26 cellular contexts compared by ENCODE assay signal in genomic region chr10:125186431-125187170, GRCh38. TPM values are rescaled to one million over a fixed set of nuclear protein-coding genes. Genes with fewer than 3 reads are reported as not detected.
A peak's percentile ranks its signal among the peaks of the same experiment; 100 is the strongest.
DNase-seq lines count a peak whose midpoint lies in the region; ATAC-seq, FAIRE-seq and TF ChIP-seq lines count a peak whose summit lies in the region.
"Had no signal": no experiment of that assay in that cellular context is flagged by ENCODE, and none has a peak within 500 bp of the region (broad histone marks: within the 10 kb centered on the region; RNA-seq: fewer than 3 reads in every experiment).

No MANE protein-coding gene starts in this region.

- H3K27ac ChIP-seq in coronary artery (no peak overlapping the region), neuronal stem cell (replicated peaks; ENCODE audit: low read length) (no peak overlapping the region), spleen (no peak overlapping the region)
- H3K27ac ChIP-seq: BLaER1 had no signal

- no peak overlapping the region for H2BK120ac ChIP-seq in neuronal stem cell (ENCODE audit: low read depth, low read length)

- ATAC-seq in HG02852 (IDR thresholded peaks at IDR 0.05; ENCODE audit: unreplicated experiment), result no peak
- ATAC-seq: GM12878 had no signal

- WGBS in neuronal stem cell (ENCODE audit: extremely low coverage in 2 of 2, insufficient read length in 2 of 2, insufficient replicate concordance in 1 of 2), 2 donors, result no CpG with 5 or more reads among the region's 18 CpGs
- 86 to 89% (median 87%) methylated on average over 17 to 18 of the region's 18 CpGs for WGBS in spleen, 5 donors

- no peak overlapping the region for H4K91ac ChIP-seq in neuronal stem cell (ENCODE audit: low read depth, low read length, poor library complexity)

- H2BK15ac ChIP-seq in neuronal stem cell (ENCODE audit: low read length), result peak overlapping the region; percentile 84

- H2AK5ac ChIP-seq in neuronal stem cell (ENCODE audit: low read depth, low read length), result peak overlapping the region; percentile 79

- intact Hi-C loops in spleen (cut with DNase I; ENCODE audit: low total_unique reads), result no loop called here

- FAIRE-seq in urothelium cell line (lab: Jason Lieb, UNC), result no peak
- FAIRE-seq: A204.1, GM12878, GM19239 had no signal

- H3K27me3 ChIP-seq in neuronal stem cell (ENCODE audit: control insufficient read depth in 3 of 3, insufficient read depth in 3 of 3, low read depth in 1 of 3, low read length in 3 of 3), result peaks cover 0 to 11% (median 0%) of the 10 kb centered on the region in 3 experiments
- peaks cover 0 to 38% (median 0%) of the 10 kb centered on the region in 7 donors for H3K27me3 ChIP-seq in spleen (replicated peaks in 1 of 7)
- H3K27me3 ChIP-seq: BE2C, BLaER1 had no signal

- H3K18ac ChIP-seq in neuronal stem cell (ENCODE audit: low read length), result no peak overlapping the region

- no peak for TF ChIP-seq POLR2A in spleen (IDR thresholded peaks at IDR 0.05)

- no peak overlapping the region for H3K9ac ChIP-seq in neuronal stem cell (ENCODE audit: low read depth, low read length, poor library complexity)
- H3K9ac ChIP-seq: BLaER1 had no signal

- H4K8ac ChIP-seq in neuronal stem cell (ENCODE audit: low read depth, low read length), result no peak overlapping the region

- no peak overlapping the region for H3K23ac ChIP-seq in neuronal stem cell (ENCODE audit: low read depth, low read length, poor library complexity)

- H3K9me3 ChIP-seq in neuronal stem cell (replicated peaks in 1 of 2; ENCODE audit: control insufficient read depth in 2 of 2, insufficient read depth in 1 of 2, low read depth in 1 of 2, low read length in 2 of 2) (no peaks in the 10 kb centered on the region), spleen (peaks cover 0 to 5% (median 0%) of the 10 kb centered on the region in 8 donors)
- H3K9me3 ChIP-seq: BE2C, BLaER1 had no signal

- no peaks in the 10 kb centered on the region for H3K36me3 ChIP-seq in neuronal stem cell (replicated peaks in 1 of 2; ENCODE audit: control insufficient read depth in 2 of 2, insufficient read depth in 2 of 2, low read length in 2 of 2)
- H3K36me3 ChIP-seq in spleen, result no peaks in the 10 kb centered on the region
- H3K36me3 ChIP-seq: BE2C, BLaER1 had no signal

- DNase-seq in coronary artery (ENCODE audit: low spot score) (peak; percentile 56), mesenteric fat pad (ENCODE audit: low spot score) (peak; percentile 75), neuronal stem cell (ENCODE audit: low spot score) (no peak), spleen (peak; percentile 41), urothelium cell line (ENCODE audit: low spot score) (no peak)
- DNase-seq in activated CD4-positive, alpha-beta T cell treated with anti-CD3 and anti-CD28 coated beads for 1 hour, result no peak
- DNase-seq: 8988T; ACHN; BE2C; C1 segment of cervical spinal cord; CD4-positive, alpha-beta memory T cell; CD4-positive, CD25-positive, alpha-beta regulatory T cell; CD8-positive, alpha-beta memory T cell; COR-L47; DMS 273 treated with DMSO at 0.1 percent for 48 hours; DMS153; DMS53; DMS79; DND-41; EL; GDM1 had no signal

- no peaks in the 10 kb centered on the region for H3K79me1 ChIP-seq in neuronal stem cell (ENCODE audit: low read depth, low read length)

- peak overlapping the region; percentile 43 for H2BK12ac ChIP-seq in neuronal stem cell (ENCODE audit: low read length)

- no peak overlapping the region for H2BK5ac ChIP-seq in neuronal stem cell (ENCODE audit: low read length)

- H3K4me1 ChIP-seq in neuronal stem cell (ENCODE audit: control insufficient read depth in 2 of 2, insufficient read depth in 1 of 2, low read depth in 1 of 2, low read length in 2 of 2), result peaks cover 0 to 10% of the 10 kb centered on the region in 2 donors
- H3K4me1 ChIP-seq in spleen, result no peaks in the 10 kb centered on the region
- H3K4me1 ChIP-seq: BE2C had no signal

- H3K4me2 ChIP-seq in neuronal stem cell (ENCODE audit: insufficient read depth, low read length, poor library complexity, severe bottlenecking), result no peak overlapping the region
- H3K4me2 ChIP-seq: BLaER1 had no signal

- no peak overlapping the region for H2AFZ ChIP-seq in neuronal stem cell (ENCODE audit: low read length)

- no peak for TF ChIP-seq CTCF in coronary artery (IDR thresholded peaks at IDR 0.05)
- TF ChIP-seq CTCF in spleen (IDR thresholded peaks at IDR 0.05 in 8 of 11, conservative IDR thresholded peaks at IDR 0.05 in 3 of 11), result no peak

- H3K4me3 ChIP-seq in coronary artery (no peak overlapping the region), neuronal stem cell (ENCODE audit: low read length in 2 of 2) (no peak overlapping the region), spleen (no peak overlapping the region)
- H3K4me3 ChIP-seq: BLaER1, GM12878 had no signal

- H3K4ac ChIP-seq in neuronal stem cell (ENCODE audit: low read length), result no peak overlapping the region

- no peak overlapping the region for H3K14ac ChIP-seq in neuronal stem cell (ENCODE audit: low read length)

RNA-seq across cellular contexts. Expression of gene CTBP2, which starts 26.2 kb away (rescaled TPM):
- 56.5 TPM for total RNA-seq in mesenteric fat pad
- 55.2 TPM for polyA plus RNA-seq in neuronal stem cell (2013, experiment 1 of 2)
- polyA plus RNA-seq in neuronal stem cell (2013, experiment 2 of 2), result 52.9 TPM
- 10 to 100 TPM; 32.2 to 74.4 (median 52.0) TPM for total RNA-seq in spleen
- polyA plus RNA-seq in spleen, result 10 to 100 TPM in 1 of 3 donors, 1 to 10 TPM in 2; 6.7 to 19.2 (median 7.0) TPM

Comparison
In these comparisons a context has a peak if more than half of its experiments do, and no peak if none do; other contexts are left out.
1. DNase-seq: peak in coronary artery (single experiment), mesenteric fat pad (single experiment) and spleen (single experiment); none in neuronal stem cell (single experiment), activated CD4-positive, alpha-beta T cell treated with anti-CD3 and anti-CD28 coated beads for 1 hour (single experiment) and urothelium cell line (single experiment).